ENCODE assay signal across 1 cellular context in genomic region chr15:49620658-49621326, GRCh38.
A peak's percentile ranks its signal among the peaks of the same experiment; 100 is the strongest.
TF ChIP-seq lines count a peak whose summit lies in the region.

TSS of gene DTWD1 (plus strand) at chr15:49621048. CDS start at chr15:49625168, 4,120 bp downstream.
TSS of gene FAM227B (minus strand) at chr15:49620818. CDS start at chr15:49615171, 5,647 bp downstream.

TF ChIP-seq in HepG2, 621 proteins besides CTCF, POLR2A, EP300 and RAD21 (continued from another document and continues in another):
- TF ChIP-seq FUBP1 (CRISPR knock-in tag; IDR thresholded peaks at IDR 0.05; ENCODE audit: borderline replicate concordance) (peak; percentile 80; the same call in 1 of the 2 replicates), ZFX (CRISPR knock-in tag; IDR thresholded peaks at IDR 0.05; ENCODE audit: low read depth) (peak; percentile 93), KLF12 (CRISPR knock-in tag; IDR thresholded peaks at IDR 0.05; ENCODE audit: borderline replicate concordance) (peak; percentile 96), ZNF382 (CRISPR knock-in tag; IDR thresholded peaks at IDR 0.05; ENCODE audit: borderline replicate concordance) (no peak), ZNF761 (CRISPR knock-in tag; conservative IDR thresholded peaks at IDR 0.05) (peak; percentile 82; the same call in 1 of the 2 replicates), TFDP1 (CRISPR knock-in tag; IDR thresholded peaks at IDR 0.05; ENCODE audit: borderline replicate concordance) (peak; percentile 94), ZBTB20 (CRISPR knock-in tag; IDR thresholded peaks at IDR 0.05; ENCODE audit: borderline replicate concordance, low read depth) (peak; percentile 97), DDIT3 (CRISPR knock-in tag; IDR thresholded peaks at IDR 0.05) (no peak; the same call in 1 of the 2 replicates), ZNF639 (CRISPR knock-in tag; conservative IDR thresholded peaks at IDR 0.05) (peak; percentile 95), ZNF713 (CRISPR knock-in tag; IDR thresholded peaks at IDR 0.05) (0 out of 2 replicates have a peak, but pooled peaks have one; percentile 65), SP2 (CRISPR knock-in tag; IDR thresholded peaks at IDR 0.05) (peak; percentile 82), SRY (CRISPR knock-in tag; IDR thresholded peaks at IDR 0.05) (peak; percentile 87), RXRA (CRISPR knock-in tag; IDR thresholded peaks at IDR 0.05) (peak; percentile 95), THYN1 (CRISPR knock-in tag; IDR thresholded peaks at IDR 0.05; ENCODE audit: borderline replicate concordance, low read depth) (no peak), ZNF776 (CRISPR knock-in tag; IDR thresholded peaks at IDR 0.05) (peak; percentile 89), ZMAT3 (CRISPR knock-in tag; conservative IDR thresholded peaks at IDR 0.05) (peak; percentile 96; the same call in 1 of the 2 replicates), HMGA1 (CRISPR knock-in tag; conservative IDR thresholded peaks at IDR 0.05) (no peak), ZBTB3 (CRISPR knock-in tag; IDR thresholded peaks at IDR 0.05; ENCODE audit: borderline replicate concordance, low read depth) (no peak; the same call in 1 of the 2 replicates), THAP8 (CRISPR knock-in tag; IDR thresholded peaks at IDR 0.05; ENCODE audit: borderline replicate concordance) (no peak), ZNF350 (CRISPR knock-in tag; IDR thresholded peaks at IDR 0.05; ENCODE audit: borderline replicate concordance, low read depth) (peak; percentile 99), TMF1 (CRISPR knock-in tag; IDR thresholded peaks at IDR 0.05; ENCODE audit: low read depth) (peak; percentile 88; the same call in 1 of the 2 replicates), NFIB (CRISPR knock-in tag; IDR thresholded peaks at IDR 0.05; ENCODE audit: borderline replicate concordance) (no peak), ZFP36 (IDR thresholded peaks at IDR 0.05; ENCODE audit: borderline replicate concordance, low read depth, low read length, partially characterized antibody) (no peak), ATM (IDR thresholded peaks at IDR 0.05; ENCODE audit: borderline replicate concordance) (no peak), CHCHD3 (CRISPR knock-in tag; IDR thresholded peaks at IDR 0.05) (peak; percentile 82; the same call in 1 of the 2 replicates), ZNF264 (CRISPR knock-in tag; IDR thresholded peaks at IDR 0.05) (peak; percentile 98), PAXIP1 (CRISPR knock-in tag; conservative IDR thresholded peaks at IDR 0.05) (peak; percentile 79), KDM5B (CRISPR knock-in tag; IDR thresholded peaks at IDR 0.05; ENCODE audit: borderline replicate concordance) (peak; percentile 97), YEATS2 (CRISPR knock-in tag; IDR thresholded peaks at IDR 0.05; ENCODE audit: borderline replicate concordance) (peak; percentile 96), ZFP36L2 (CRISPR knock-in tag; IDR thresholded peaks at IDR 0.05) (no peak), MLLT10 (CRISPR knock-in tag; IDR thresholded peaks at IDR 0.05) (no peak), MYNN (CRISPR knock-in tag; IDR thresholded peaks at IDR 0.05; ENCODE audit: low read depth) (peak; percentile 76; the same call in 1 of the 2 replicates), ZNF3 (CRISPR knock-in tag; IDR thresholded peaks at IDR 0.05) (no peak), ZNF770 (CRISPR knock-in tag; IDR thresholded peaks at IDR 0.05) (peak; percentile 65; the same call in 1 of the 2 replicates), SKI (IDR thresholded peaks at IDR 0.05; ENCODE audit: partially characterized antibody) (peak; percentile 81), HOMEZ (CRISPR knock-in tag; IDR thresholded peaks at IDR 0.05; ENCODE audit: low read depth) (peak; percentile 88), ZNF704 (CRISPR knock-in tag; IDR thresholded peaks at IDR 0.05; ENCODE audit: borderline replicate concordance) (peak; percentile 66; the same call in 1 of the 2 replicates), ZNF652 (CRISPR knock-in tag; IDR thresholded peaks at IDR 0.05; ENCODE audit: borderline replicate concordance, low read depth) (peak; percentile 24; the same call in 1 of the 2 replicates), GATAD1 (CRISPR knock-in tag; IDR thresholded peaks at IDR 0.05) (peak; percentile 95), HES4 (CRISPR knock-in tag; IDR thresholded peaks at IDR 0.05; ENCODE audit: borderline replicate concordance) (peak; percentile 95), CREM (IDR thresholded peaks at IDR 0.05) (no peak; the same call in 1 of the 2 replicates), CREM (CRISPR knock-in tag; IDR thresholded peaks at IDR 0.05) (no peak), HIVEP1 (CRISPR knock-in tag; IDR thresholded peaks at IDR 0.05) (peak; percentile 95), GPN1 (CRISPR knock-in tag; IDR thresholded peaks at IDR 0.05; ENCODE audit: borderline replicate concordance) (peak; percentile 82; the same call in 1 of the 2 replicates), MEIS1 (CRISPR knock-in tag; IDR thresholded peaks at IDR 0.05; ENCODE audit: borderline replicate concordance) (peak; percentile 73; the same call in 1 of the 2 replicates), ZNF230 (CRISPR knock-in tag; IDR thresholded peaks at IDR 0.05) (peak; percentile 83; the same call in 1 of the 2 replicates), ARNT2 (CRISPR knock-in tag; IDR thresholded peaks at IDR 0.05; ENCODE audit: low read depth) (peak; percentile 96), SP4 (CRISPR knock-in tag; IDR thresholded peaks at IDR 0.05) (peak; percentile 95), SIN3A (IDR thresholded peaks at IDR 0.05; ENCODE audit: borderline replicate concordance, low read depth, low read length) (peak; percentile 91), EHMT2 (IDR thresholded peaks at IDR 0.05; ENCODE audit: borderline replicate concordance, low read depth, low read length) (no peak; the same call in 1 of the 2 replicates), MXD4 (CRISPR knock-in tag; IDR thresholded peaks at IDR 0.05) (peak; percentile 77), SNRNP70 (IDR thresholded peaks at IDR 0.05; ENCODE audit: low read depth, low read length) (no peak)
